Comparison of ENCODE assay signal across 1 cellular context in the genomic region with DNA sequence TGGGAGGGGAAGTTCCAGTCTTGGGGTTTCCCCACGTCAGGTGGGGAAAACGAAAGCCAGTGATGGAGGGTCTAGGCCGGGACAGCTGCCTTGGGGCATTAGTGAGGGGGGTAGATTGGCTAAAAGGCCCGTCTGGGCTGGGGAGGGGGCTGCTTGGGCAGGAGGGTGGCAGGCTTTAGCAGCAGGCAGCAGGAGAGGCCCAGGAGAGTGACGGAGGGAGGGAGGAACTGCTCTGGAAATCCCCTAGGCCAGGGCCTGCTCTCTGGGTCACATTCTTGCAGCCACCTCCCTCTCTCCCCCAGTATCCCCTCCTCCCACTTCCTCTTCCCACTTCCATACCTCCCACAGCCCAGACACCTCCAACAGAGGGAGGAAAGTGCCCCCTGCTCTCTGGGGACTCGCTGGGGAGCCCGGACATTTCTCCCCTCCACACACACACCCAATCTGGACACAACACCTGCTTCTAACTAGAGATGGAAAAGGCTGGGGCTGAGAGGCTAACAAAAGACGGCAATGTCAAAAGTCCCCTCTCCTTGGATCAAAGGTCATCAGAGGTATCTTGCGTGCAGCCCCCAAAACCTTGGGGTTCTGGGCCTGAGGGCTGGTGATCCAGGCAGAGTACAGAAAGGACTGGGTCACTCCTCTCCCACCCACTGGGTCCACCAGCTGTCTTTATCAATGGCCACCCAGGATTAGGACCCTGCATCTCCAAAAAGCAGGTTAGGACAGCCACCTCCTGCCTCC.
TF ChIP-seq lines count a peak whose summit lies in the region.

No MANE protein-coding gene starts in this region.

TF ChIP-seq in SK-N-SH treated with all-trans-retinoic acid at 6 μM for 48 hours, 23 proteins besides CTCF, POLR2A, EP300 and RAD21 (continued from another document):
- no peak for TF ChIP-seq PPARA (CRISPR knock-in tag; IDR thresholded peaks at IDR 0.05; ENCODE audit: borderline replicate concordance)
- TF ChIP-seq ESRRG (CRISPR knock-in tag; IDR thresholded peaks at IDR 0.05) = no peak
- no peak for TF ChIP-seq TOX (CRISPR knock-in tag; IDR thresholded peaks at IDR 0.05; ENCODE audit: borderline replicate concordance)
- TF ChIP-seq, protein P1, sequence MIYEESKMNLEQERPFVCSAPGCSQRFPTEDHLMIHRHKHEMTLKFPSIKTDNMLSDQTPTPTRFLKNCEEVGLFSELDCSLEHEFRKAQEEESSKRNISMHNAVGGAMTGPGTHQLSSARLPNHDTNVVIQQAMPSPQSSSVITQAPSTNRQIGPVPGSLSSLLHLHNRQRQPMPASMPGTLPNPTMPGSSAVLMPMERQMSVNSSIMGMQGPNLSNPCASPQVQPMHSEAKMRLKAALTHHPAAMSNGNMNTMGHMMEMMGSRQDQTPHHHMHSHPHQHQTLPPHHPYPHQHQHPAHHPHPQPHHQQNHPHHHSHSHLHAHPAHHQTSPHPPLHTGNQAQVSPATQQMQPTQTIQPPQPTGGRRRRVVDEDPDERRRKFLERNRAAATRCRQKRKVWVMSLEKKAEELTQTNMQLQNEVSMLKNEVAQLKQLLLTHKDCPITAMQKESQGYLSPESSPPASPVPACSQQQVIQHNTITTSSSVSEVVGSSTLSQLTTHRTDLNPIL (CRISPR knock-in tag; IDR thresholded peaks at IDR 0.05; ENCODE audit: low read depth) = no peak
- TF ChIP-seq ARNTL (CRISPR knock-in tag; IDR thresholded peaks at IDR 0.05; ENCODE audit: borderline replicate concordance, low read depth) = no peak
- no peak for TF ChIP-seq CSDC2 (CRISPR knock-in tag; IDR thresholded peaks at IDR 0.05)
- no peak for TF ChIP-seq ZNF8 (CRISPR knock-in tag; IDR thresholded peaks at IDR 0.05)
- TF ChIP-seq OSR1 (CRISPR knock-in tag; IDR thresholded peaks at IDR 0.05) = no peak
- TF ChIP-seq ZNF70 (CRISPR knock-in tag; IDR thresholded peaks at IDR 0.05) = no peak
- no peak for TF ChIP-seq RARB (CRISPR knock-in tag; IDR thresholded peaks at IDR 0.05)
- TF ChIP-seq, protein P2, sequence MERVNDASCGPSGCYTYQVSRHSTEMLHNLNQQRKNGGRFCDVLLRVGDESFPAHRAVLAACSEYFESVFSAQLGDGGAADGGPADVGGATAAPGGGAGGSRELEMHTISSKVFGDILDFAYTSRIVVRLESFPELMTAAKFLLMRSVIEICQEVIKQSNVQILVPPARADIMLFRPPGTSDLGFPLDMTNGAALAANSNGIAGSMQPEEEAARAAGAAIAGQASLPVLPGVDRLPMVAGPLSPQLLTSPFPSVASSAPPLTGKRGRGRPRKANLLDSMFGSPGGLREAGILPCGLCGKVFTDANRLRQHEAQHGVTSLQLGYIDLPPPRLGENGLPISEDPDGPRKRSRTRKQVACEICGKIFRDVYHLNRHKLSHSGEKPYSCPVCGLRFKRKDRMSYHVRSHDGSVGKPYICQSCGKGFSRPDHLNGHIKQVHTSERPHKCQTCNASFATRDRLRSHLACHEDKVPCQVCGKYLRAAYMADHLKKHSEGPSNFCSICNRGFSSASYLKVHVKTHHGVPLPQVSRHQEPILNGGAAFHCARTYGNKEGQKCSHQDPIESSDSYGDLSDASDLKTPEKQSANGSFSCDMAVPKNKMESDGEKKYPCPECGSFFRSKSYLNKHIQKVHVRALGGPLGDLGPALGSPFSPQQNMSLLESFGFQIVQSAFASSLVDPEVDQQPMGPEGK (CRISPR knock-in tag; IDR thresholded peaks at IDR 0.05; ENCODE audit: borderline replicate concordance) = no peak
- no peak for TF ChIP-seq BACH2 (CRISPR knock-in tag; IDR thresholded peaks at IDR 0.05; ENCODE audit: borderline replicate concordance)
